ENCODE assay signal across 6 cellular contexts in the genomic region with DNA sequence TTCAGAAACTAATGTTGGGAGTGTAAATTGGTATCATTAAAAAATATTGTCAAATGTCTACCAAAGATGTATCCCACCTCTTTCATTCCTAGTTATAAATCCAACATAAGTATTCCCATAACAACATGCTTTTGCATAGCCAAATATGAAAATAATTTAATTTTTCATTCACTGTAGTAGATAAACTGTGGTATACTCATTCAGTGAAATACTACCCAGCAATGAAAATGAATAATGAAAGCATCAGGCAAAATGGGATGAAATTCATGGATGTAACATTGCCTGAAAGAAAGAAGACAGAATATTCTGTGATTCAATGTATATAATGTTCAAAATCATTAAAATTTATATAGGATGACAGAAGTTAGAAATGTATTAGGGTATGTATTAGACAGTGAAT.
"Had no signal": no experiment of that assay in that cellular context is flagged by ENCODE, and none has a peak within 500 bp of the region (broad histone marks: within the 10 kb centered on the region; RNA-seq: fewer than 3 reads in every experiment).

No MANE protein-coding gene starts in this region.

- ATAC-seq: HepG2, K562 had no signal

- DNase-seq: IMR-90, KBM-7, KG1 had no signal

- H3K27ac ChIP-seq: HL-60 had no signal

- H3K4me3 ChIP-seq: K562 had no signal
